9 cellular contexts compared by ENCODE assay signal in genomic region chr17:76707985-76708807, GRCh38. TPM values are rescaled to one million over a fixed set of nuclear protein-coding genes. Genes with fewer than 3 reads are reported as not detected.
DNase-seq lines count a peak whose midpoint lies in the region; ATAC-seq, FAIRE-seq and TF ChIP-seq lines count a peak whose summit lies in the region.
"Had no signal": no experiment of that assay in that cellular context is flagged by ENCODE, and none has a peak within 500 bp of the region (broad histone marks: within the 10 kb centered on the region; RNA-seq: fewer than 3 reads in every experiment).

No MANE protein-coding gene starts in this region.

- ATAC-seq in HG03378 (IDR thresholded peaks at IDR 0.05; ENCODE audit: unreplicated experiment), result no peak

- in situ Hi-C loops in mammary epithelial cell (cut with MboI; ENCODE audit: low sequenced_read_pairs in 2 of 2), result no loop called here

- no peaks in the 10 kb centered on the region for H3K9me1 ChIP-seq in keratinocyte (ENCODE audit: control insufficient read depth, extremely low read depth, insufficient read depth, low read length)

- no peak for TF ChIP-seq POLR2A in GM12892 (IDR thresholded peaks at IDR 0.05; ENCODE audit: low read depth, low read length)

- peaks cover 27% of the 10 kb centered on the region for H3K4me1 ChIP-seq in mammary epithelial cell (ENCODE audit: insufficient read depth, low read length)
- peaks cover 22% of the 10 kb centered on the region for H3K4me1 ChIP-seq in keratinocyte (ENCODE audit: control insufficient read depth, extremely low read depth, insufficient read depth, low read length)

- H3K9me3 ChIP-seq in mammary epithelial cell (replicated peaks; ENCODE audit: insufficient read depth, low read length) (no peaks in the 10 kb centered on the region), keratinocyte (ENCODE audit: control insufficient read depth, low read depth, low read length) (no peaks in the 10 kb centered on the region)

- no peak for FAIRE-seq in keratinocyte (lab: Jason Lieb, UNC)
- no peak for FAIRE-seq in GM12892 (lab: Jason Lieb, UNC)
- FAIRE-seq: TTC549 had no signal

- no peaks in the 10 kb centered on the region for H3K27me3 ChIP-seq in mammary epithelial cell (ENCODE audit: insufficient read depth, low read length)
- no peaks in the 10 kb centered on the region for H3K27me3 ChIP-seq in keratinocyte (ENCODE audit: control insufficient read depth, extremely low read depth, insufficient read depth, low read length)

- H3K9ac ChIP-seq in mammary epithelial cell (ENCODE audit: insufficient read depth, low read length) (no peak overlapping the region), keratinocyte (ENCODE audit: control insufficient read depth, extremely low read depth, insufficient read depth, low read length) (peak overlapping the region; percentile 76)

- H3K4me2 ChIP-seq in mammary epithelial cell (ENCODE audit: insufficient read depth, low read depth, low read length), result peak overlapping the region; percentile 90
- peak overlapping the region; percentile 93 for H3K4me2 ChIP-seq in keratinocyte (ENCODE audit: control insufficient read depth, extremely low read depth, insufficient read depth, low read depth, low read length)

- intact Hi-C loops in mammary epithelial cell (cut with micrococcal nuclease), result loop anchor here (2.0 to 5.0 kb wide), 3 partner anchors 19 to 121 kb away; partner anchors contain the start of genes JMJD6, METTL23 and ST6GALNAC2

- WGBS in mammary epithelial cell (ENCODE audit: low coverage, missing lambda C conversion rate), result 52% methylated on average over 10 of the region's 14 CpGs

- H3K4me3 ChIP-seq in mammary epithelial cell (replicated peaks in 1 of 3; ENCODE audit: insufficient read depth in 1 of 3, low read depth in 2 of 3, low read length in 3 of 3) (no peak overlapping the region), keratinocyte (ENCODE audit: control insufficient read depth in 2 of 3, extremely low read depth in 1 of 3, insufficient read depth in 2 of 3, low read depth in 1 of 3, low read length in 3 of 3) (peak overlapping the region in 2 of 3 experiments; percentile 26 to 75)

- TF ChIP-seq CTCF in mammary epithelial cell (conservative IDR thresholded peaks at IDR 0.05 in 1 of 2, IDR thresholded peaks at IDR 0.05 in 1 of 2; ENCODE audit: extremely low read depth in 1 of 2, insufficient read depth in 1 of 2, low read depth in 1 of 2, low read length in 2 of 2) (peak in 1 of 2 donors; percentile 22), keratinocyte (optimal IDR thresholded peaks at IDR 0.05 in 1 of 3, IDR thresholded peaks at IDR 0.05 in 1 of 3, conservative IDR thresholded peaks at IDR 0.05 in 1 of 3; ENCODE audit: extremely low read depth in 1 of 3, insufficient read depth in 2 of 3, low read length in 3 of 3) (peak; percentile 42 to 54 (median 51))

- CTCF ChIA-PET in mammary epithelial cell (lab: Charles Lee; ENCODE audit: low non-redundant PET), result no interaction called here

- DNase-seq in HuH-7 (ENCODE audit: low spot score), result peak; percentile 72
- DNase-seq in mammary epithelial cell, result no peak
- no peak for DNase-seq in keratinocyte (ENCODE audit: low read depth, low spot score)
- peak in 42 of 49 donors; percentile 22 to 84 (median 58) for DNase-seq in substantia nigra (lab: John Stamatoyannopoulos, UW)
- DNase-seq in glomerular visceral epithelial cell (ENCODE audit: extremely low spot score), result no peak
- DNase-seq in DMS53 treated with DMSO at 0.1 percent for 48 hours (lab: John Stamatoyannopoulos, UW; ENCODE audit: unreplicated experiment), result no peak
- no peak for DNase-seq in GM12892 (ENCODE audit: insufficient read length)

- dilution Hi-C loops in mammary epithelial cell (cut with HindIII; ENCODE audit: low sequenced_read_pairs), result no loop called here
- dilution Hi-C loops in keratinocyte (cut with MboI; ENCODE audit: extremely low pct_ligation_motif_present, low sequenced_read_pairs), result no loop called here

- peaks cover 3% of the 10 kb centered on the region for H4K20me1 ChIP-seq in mammary epithelial cell (ENCODE audit: insufficient read depth, low read length)
- H4K20me1 ChIP-seq in keratinocyte (ENCODE audit: control insufficient read depth, extremely low read depth, insufficient read depth, low read length), result no peaks in the 10 kb centered on the region

- H2AFZ ChIP-seq in mammary epithelial cell (ENCODE audit: low read depth, low read length), result no peak overlapping the region
- no peak overlapping the region for H2AFZ ChIP-seq in keratinocyte (ENCODE audit: control insufficient read depth, low read length)

- H3K79me2 ChIP-seq in mammary epithelial cell (ENCODE audit: insufficient read depth, low read length) (peaks cover 66% of the 10 kb centered on the region), keratinocyte (ENCODE audit: control insufficient read depth, insufficient read depth, low read length) (peaks cover 59% of the 10 kb centered on the region)

- no peak overlapping the region for H3K27ac ChIP-seq in mammary epithelial cell (ENCODE audit: insufficient read depth, low read depth, low read length)
- H3K27ac ChIP-seq in keratinocyte (ENCODE audit: control insufficient read depth, insufficient read depth, low read length), result peak overlapping the region; percentile 70
- peak overlapping the region; percentile 71 for H3K27ac ChIP-seq in substantia nigra (ENCODE audit: low read depth, low read length, poor library complexity, severe bottlenecking)

- peaks cover 2% of the 10 kb centered on the region for H3K36me3 ChIP-seq in mammary epithelial cell (ENCODE audit: insufficient read depth, low read length)
- peaks cover 3 to 13% of the 10 kb centered on the region in 2 experiments for H3K36me3 ChIP-seq in keratinocyte (ENCODE audit: control insufficient read depth in 2 of 2, extremely low read depth in 1 of 2, insufficient read depth in 2 of 2, low read length in 2 of 2)

- no TSS peak for BruUV-seq in mammary epithelial cell (replicated peaks; lab: Mats Ljungman, UMichigan)

RNA-seq across cellular contexts. Expression of gene MXRA7, which starts 2.6 kb away (rescaled TPM):
- total RNA-seq in mammary epithelial cell, result 100 to 1,000 TPM; 116 to 183 TPM
- polyA plus RNA-seq in mammary epithelial cell, result 59.5 TPM
- polyA minus RNA-seq in mammary epithelial cell, result 144 TPM
- polyA plus RNA-seq in keratinocyte, result 113 to 118 TPM (median 114 TPM) in 3 replicates
- polyA plus RNA-seq in keratinocyte (2011; ENCODE audit: low read depth), result 33.4 TPM
- polyA plus RNA-seq in keratinocyte (2011; cell fraction: cytosol; rRNA removed), result 123 and 172 TPM in 2 replicates
- 70.8 and 71.4 TPM in 2 replicates for polyA plus RNA-seq in keratinocyte (2011; cell fraction: nucleus; rRNA removed)
- 85.9 and 96.7 TPM in 2 replicates for polyA plus RNA-seq in keratinocyte (2012; ENCODE audit: low replicate concordance)
- polyA minus RNA-seq in keratinocyte, result 64.9 to 161 TPM (median 87.3 TPM) in 3 replicates
- 82.7 TPM for polyA minus RNA-seq in keratinocyte (2011; cell fraction: cytosol; rRNA and poly(A)+ RNA removed)
- 21.7 and 52.1 TPM in 2 replicates for polyA minus RNA-seq in keratinocyte (2011; cell fraction: nucleus; rRNA and poly(A)+ RNA removed)
- 1.00 TPM for polyA plus RNA-seq in GM12892 (2012; ENCODE audit: missing spikeins)

RNA-seq across cellular contexts. Expression of gene JMJD6, which starts 18.2 kb away (rescaled TPM):
- total RNA-seq in mammary epithelial cell, result 10 to 100 TPM; 10.3 to 22.2 TPM
- polyA plus RNA-seq in mammary epithelial cell (14.4 TPM), keratinocyte (11.0 to 14.6 TPM (median 12.0 TPM) in 3 replicates)
- polyA minus RNA-seq in mammary epithelial cell (25.0 TPM), keratinocyte (4.6 to 20.5 TPM (median 6.6 TPM) in 3 replicates)
- polyA plus RNA-seq in keratinocyte (2011; ENCODE audit: low read depth), result 27.7 TPM
- polyA plus RNA-seq in keratinocyte (2011; cell fraction: cytosol; rRNA removed), result 8.1 and 10.9 TPM in 2 replicates
- polyA plus RNA-seq in keratinocyte (2011; cell fraction: nucleus; rRNA removed), result 19.0 and 23.1 TPM in 2 replicates
- polyA plus RNA-seq in keratinocyte (2012; ENCODE audit: low replicate concordance), result 28.4 and 34.2 TPM in 2 replicates
- polyA minus RNA-seq in keratinocyte (2011; cell fraction: cytosol; rRNA and poly(A)+ RNA removed), result 10.4 TPM
- 4.7 and 8.1 TPM in 2 replicates for polyA minus RNA-seq in keratinocyte (2011; cell fraction: nucleus; rRNA and poly(A)+ RNA removed)
- 23.8 TPM for polyA plus RNA-seq in GM12892 (2012; ENCODE audit: missing spikeins)

RNA-seq across cellular contexts. Expression of gene METTL23, which starts 18.4 kb away (rescaled TPM):
- total RNA-seq in mammary epithelial cell, result 10 to 100 TPM; 18.2 to 27.7 TPM
- polyA plus RNA-seq in mammary epithelial cell, result 38.3 TPM
- 19.5 TPM for polyA minus RNA-seq in mammary epithelial cell
- 32.3 to 48.3 TPM (median 37.6 TPM) in 3 replicates for polyA plus RNA-seq in keratinocyte
- 25.5 TPM for polyA plus RNA-seq in keratinocyte (2011; ENCODE audit: low read depth)
- polyA plus RNA-seq in keratinocyte (2011; cell fraction: cytosol; rRNA removed), result 29.6 and 46.7 TPM in 2 replicates
- 33.2 and 35.7 TPM in 2 replicates for polyA plus RNA-seq in keratinocyte (2011; cell fraction: nucleus; rRNA removed)
- 26.7 and 26.9 TPM in 2 replicates for polyA plus RNA-seq in keratinocyte (2012; ENCODE audit: low replicate concordance)
- polyA minus RNA-seq in keratinocyte, result 5.5 to 22.8 TPM (median 12.5 TPM) in 3 replicates
- 13.2 TPM for polyA minus RNA-seq in keratinocyte (2011; cell fraction: cytosol; rRNA and poly(A)+ RNA removed)
- polyA minus RNA-seq in keratinocyte (2011; cell fraction: nucleus; rRNA and poly(A)+ RNA removed), result 7.7 and 11.8 TPM in 2 replicates
- polyA plus RNA-seq in GM12892 (2012; ENCODE audit: missing spikeins), result 40.1 TPM

RNA-seq across cellular contexts. Expression of gene SRSF2, which starts 28.9 kb away (rescaled TPM):
- total RNA-seq in mammary epithelial cell, result 100 to 1,000 TPM; 110 to 196 TPM
- 221 TPM for polyA plus RNA-seq in mammary epithelial cell
- 226 TPM for polyA minus RNA-seq in mammary epithelial cell
- polyA plus RNA-seq in keratinocyte, result 161 to 249 TPM (median 197 TPM) in 3 replicates
- 84.2 TPM for polyA plus RNA-seq in keratinocyte (2011; ENCODE audit: low read depth)
- 112 and 144 TPM in 2 replicates for polyA plus RNA-seq in keratinocyte (2011; cell fraction: cytosol; rRNA removed)
- polyA plus RNA-seq in keratinocyte (2011; cell fraction: nucleus; rRNA removed), result 291 and 392 TPM in 2 replicates
- polyA plus RNA-seq in keratinocyte (2012; ENCODE audit: low replicate concordance), result 141 and 174 TPM in 2 replicates
- 54.3 to 75.8 TPM (median 70.4 TPM) in 3 replicates for polyA minus RNA-seq in keratinocyte
- 215 TPM for polyA minus RNA-seq in keratinocyte (2011; cell fraction: cytosol; rRNA and poly(A)+ RNA removed)
- polyA minus RNA-seq in keratinocyte (2011; cell fraction: nucleus; rRNA and poly(A)+ RNA removed), result 166 and 224 TPM in 2 replicates
- polyA plus RNA-seq in GM12892 (2012; ENCODE audit: missing spikeins), result 250 TPM

RNA-seq across cellular contexts. Expression of gene MFSD11, which starts 29.7 kb away (rescaled TPM):
- total RNA-seq in mammary epithelial cell, result 10 to 100 TPM; 18.3 to 38.5 TPM
- polyA plus RNA-seq in mammary epithelial cell, result 13.2 TPM
- 30.9 TPM for polyA minus RNA-seq in mammary epithelial cell
- polyA plus RNA-seq in keratinocyte, result 14.6 to 17.6 TPM (median 15.2 TPM) in 3 replicates
- polyA plus RNA-seq in keratinocyte (2011; ENCODE audit: low read depth), result 11.9 TPM
- polyA plus RNA-seq in keratinocyte (2011; cell fraction: cytosol; rRNA removed), result 7.7 and 12.8 TPM in 2 replicates
- polyA plus RNA-seq in keratinocyte (2011; cell fraction: nucleus; rRNA removed), result 24.4 and 27.0 TPM in 2 replicates
- polyA plus RNA-seq in keratinocyte (2012; ENCODE audit: low replicate concordance), result 10.3 and 16.5 TPM in 2 replicates
- 14.2 to 26.0 TPM (median 14.8 TPM) in 3 replicates for polyA minus RNA-seq in keratinocyte
- polyA minus RNA-seq in keratinocyte (2011; cell fraction: cytosol; rRNA and poly(A)+ RNA removed), result 4.8 TPM
- 27.2 and 29.7 TPM in 2 replicates for polyA minus RNA-seq in keratinocyte (2011; cell fraction: nucleus; rRNA and poly(A)+ RNA removed)
- polyA plus RNA-seq in GM12892 (2012; ENCODE audit: missing spikeins), result 10.9 TPM

Comparison
In these comparisons a context has a peak if more than half of its experiments do, and no peak if none do; other contexts are left out.
1. DNase-seq: peak in HuH-7 (single experiment) and substantia nigra (42 of 49); none in mammary epithelial cell (single experiment), keratinocyte (single experiment), glomerular visceral epithelial cell (single experiment), DMS53 treated with DMSO at 0.1 percent for 48 hours (single experiment) and GM12892 (single experiment).
2. H3K4me3 ChIP-seq: peak in keratinocyte (2 of 3); none in mammary epithelial cell (0 of 3).